ENCODE assay signal across 1 cellular context in the genomic region with DNA sequence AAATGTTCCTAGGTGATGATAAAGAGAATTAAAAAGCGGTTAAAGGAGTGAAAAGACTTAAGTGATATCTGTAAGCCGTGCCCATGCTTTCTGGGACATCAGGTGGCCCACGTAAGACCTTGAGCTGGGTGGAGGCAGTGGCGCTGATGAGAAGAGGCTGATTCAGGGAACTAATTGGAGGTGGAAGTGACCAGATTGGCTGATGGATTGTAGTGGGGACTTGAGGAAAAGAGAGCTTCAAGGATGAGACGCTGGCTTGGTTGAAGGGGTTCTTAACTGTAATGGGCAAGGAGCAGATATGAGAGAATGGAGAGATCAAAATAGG.
TF ChIP-seq lines count a peak whose summit lies in the region.

No MANE protein-coding gene starts in this region.

TF ChIP-seq in WTC11, 78 proteins besides CTCF, POLR2A, EP300 and RAD21 (continued from another document):
- no peak for TF ChIP-seq AFF4 (CRISPR knock-in tag; IDR thresholded peaks at IDR 0.05; ENCODE audit: borderline replicate concordance)
- TF ChIP-seq, protein P1, sequence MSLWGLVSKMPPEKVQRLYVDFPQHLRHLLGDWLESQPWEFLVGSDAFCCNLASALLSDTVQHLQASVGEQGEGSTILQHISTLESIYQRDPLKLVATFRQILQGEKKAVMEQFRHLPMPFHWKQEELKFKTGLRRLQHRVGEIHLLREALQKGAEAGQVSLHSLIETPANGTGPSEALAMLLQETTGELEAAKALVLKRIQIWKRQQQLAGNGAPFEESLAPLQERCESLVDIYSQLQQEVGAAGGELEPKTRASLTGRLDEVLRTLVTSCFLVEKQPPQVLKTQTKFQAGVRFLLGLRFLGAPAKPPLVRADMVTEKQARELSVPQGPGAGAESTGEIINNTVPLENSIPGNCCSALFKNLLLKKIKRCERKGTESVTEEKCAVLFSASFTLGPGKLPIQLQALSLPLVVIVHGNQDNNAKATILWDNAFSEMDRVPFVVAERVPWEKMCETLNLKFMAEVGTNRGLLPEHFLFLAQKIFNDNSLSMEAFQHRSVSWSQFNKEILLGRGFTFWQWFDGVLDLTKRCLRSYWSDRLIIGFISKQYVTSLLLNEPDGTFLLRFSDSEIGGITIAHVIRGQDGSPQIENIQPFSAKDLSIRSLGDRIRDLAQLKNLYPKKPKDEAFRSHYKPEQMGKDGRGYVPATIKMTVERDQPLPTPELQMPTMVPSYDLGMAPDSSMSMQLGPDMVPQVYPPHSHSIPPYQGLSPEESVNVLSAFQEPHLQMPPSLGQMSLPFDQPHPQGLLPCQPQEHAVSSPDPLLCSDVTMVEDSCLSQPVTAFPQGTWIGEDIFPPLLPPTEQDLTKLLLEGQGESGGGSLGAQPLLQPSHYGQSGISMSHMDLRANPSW (CRISPR knock-in tag; conservative IDR thresholded peaks at IDR 0.05; ENCODE audit: low read depth), result no peak
- TF ChIP-seq HMGXB4 (CRISPR knock-in tag; IDR thresholded peaks at IDR 0.05), result no peak
